ENCODE assay signal across 8 cellular contexts in the genomic region with DNA sequence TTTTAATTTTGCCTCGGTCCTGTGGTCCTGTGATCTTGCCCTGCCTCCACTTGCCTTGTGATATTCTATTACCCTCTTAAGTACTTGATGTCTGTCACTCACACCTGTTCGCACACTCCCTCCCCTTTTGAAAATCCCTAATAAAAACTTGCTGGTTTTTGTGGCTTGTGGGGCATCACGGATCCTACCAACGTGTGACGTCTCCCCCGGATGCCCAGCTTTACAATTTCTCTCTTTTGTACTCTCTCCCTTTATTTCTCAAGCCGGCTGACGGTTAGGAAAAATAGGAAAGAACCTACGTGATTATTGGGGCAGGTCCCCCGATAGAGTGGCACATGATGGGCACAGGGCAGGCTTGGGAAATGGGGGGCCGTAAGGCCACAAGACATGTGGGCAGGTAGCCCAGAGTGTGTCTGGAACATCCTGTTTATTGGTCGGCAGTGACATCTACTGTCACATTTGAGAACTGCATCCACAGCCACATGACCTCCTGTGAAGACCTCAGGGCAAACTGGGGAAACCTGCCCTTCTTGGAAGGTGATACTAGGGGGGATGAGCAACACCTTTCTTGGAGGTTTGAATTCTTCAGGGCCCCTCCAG. TPM values are rescaled to one million over a fixed set of nuclear protein-coding genes. Genes with fewer than 3 reads are reported as not detected.
DNase-seq lines count a peak whose midpoint lies in the region; FAIRE-seq and TF ChIP-seq lines count a peak whose summit lies in the region.
"Not testable (repeated sequence)": the region's sequence is repeated elsewhere in the genome, so short reads cannot be mapped to it uniquely, and the experiment has no call there.

No MANE protein-coding gene starts in this region.

- not testable (repeated sequence) for H3K27me3 Mint-ChIP-seq in type B pancreatic cell

- not testable (repeated sequence) for H3K36me3 ChIP-seq in MG63; keratinocyte (ENCODE audit: control insufficient read depth in 2 of 2, extremely low read depth in 1 of 2, insufficient read depth in 2 of 2, low read length in 2 of 2)

- peak overlapping the region; percentile 68 for H3K27ac Mint-ChIP-seq in type B pancreatic cell

- TF ChIP-seq CTCF in keratinocyte (optimal IDR thresholded peaks at IDR 0.05 in 1 of 3, IDR thresholded peaks at IDR 0.05 in 1 of 3, conservative IDR thresholded peaks at IDR 0.05 in 1 of 3; ENCODE audit: extremely low read depth in 1 of 3, insufficient read depth in 2 of 3, low read length in 3 of 3), result peak; percentile 50 to 84 (median 71)
- TF ChIP-seq CTCF in type B pancreatic cell (conservative IDR thresholded peaks at IDR 0.05), result peak; percentile 86

- H4K20me1 ChIP-seq in keratinocyte (ENCODE audit: control insufficient read depth, extremely low read depth, insufficient read depth, low read length), result not testable (repeated sequence)

- not testable (repeated sequence) for H3K4me2 ChIP-seq in keratinocyte (ENCODE audit: control insufficient read depth, extremely low read depth, insufficient read depth, low read depth, low read length)

- not testable (repeated sequence) for H3K4me1 Mint-ChIP-seq in type B pancreatic cell (ENCODE audit: unreplicated experiment)

- H3K9ac ChIP-seq in keratinocyte (ENCODE audit: control insufficient read depth, extremely low read depth, insufficient read depth, low read length), result not testable (repeated sequence)

- H3K4me1 ChIP-seq in keratinocyte (ENCODE audit: control insufficient read depth, extremely low read depth, insufficient read depth, low read length), result not testable (repeated sequence)

- DNase-seq in GF-D8 (lab: John Stamatoyannopoulos, UW) (peak; percentile 17), MG63 (peak; percentile 34), SHP77 (lab: John Stamatoyannopoulos, UW) (peak; percentile 35 to 77), activated T-cell treated with anti-CD3 and anti-CD28 coated beads for 1 hour (ENCODE audit: low read depth) (peak; percentile 78), ecto neural progenitor cell (ENCODE audit: low spot score) (peak; percentile 77), skeletal muscle cell (ENCODE audit: low read depth) (peak; percentile 6)
- DNase-seq in keratinocyte (ENCODE audit: low read depth, low spot score); type B pancreatic cell (ENCODE audit: extremely low spot score, unreplicated experiment): not testable (repeated sequence)

- FAIRE-seq in keratinocyte (lab: Jason Lieb, UNC), result peak; percentile 95

- H3K9me3 ChIP-seq in MG63; keratinocyte (ENCODE audit: control insufficient read depth, low read depth, low read length): not testable (repeated sequence)

- H3K27ac ChIP-seq in keratinocyte (ENCODE audit: control insufficient read depth, insufficient read depth, low read length), result not testable (repeated sequence)

- not testable (repeated sequence) for H3K9me3 Mint-ChIP-seq in type B pancreatic cell

- H3K79me2 ChIP-seq in keratinocyte (ENCODE audit: control insufficient read depth, insufficient read depth, low read length), result not testable (repeated sequence)

- dilution Hi-C loops in keratinocyte (cut with MboI; ENCODE audit: extremely low pct_ligation_motif_present, low sequenced_read_pairs), result not testable (repeated sequence)

- H3K9me1 ChIP-seq in keratinocyte (ENCODE audit: control insufficient read depth, extremely low read depth, insufficient read depth, low read length), result not testable (repeated sequence)

- H3K4me3 Mint-ChIP-seq in type B pancreatic cell, result not testable (repeated sequence)

- not testable (repeated sequence) for H3K36me3 Mint-ChIP-seq in type B pancreatic cell

- not testable (repeated sequence) for H2AFZ ChIP-seq in keratinocyte (ENCODE audit: control insufficient read depth, low read length)

- H3K4me3 ChIP-seq in MG63; keratinocyte (ENCODE audit: control insufficient read depth in 2 of 3, extremely low read depth in 1 of 3, insufficient read depth in 2 of 3, low read depth in 1 of 3, low read length in 3 of 3); skeletal muscle cell (ENCODE audit: low read depth, low read length): not testable (repeated sequence)

- H3K27me3 ChIP-seq in MG63; keratinocyte (ENCODE audit: control insufficient read depth, extremely low read depth, insufficient read depth, low read length): not testable (repeated sequence)

RNA-seq across cellular contexts. Expression of gene GSTT2B, which starts 4.6 kb away (rescaled TPM):
- total RNA-seq in MG63 (2014; rRNA removed; shearing (Covaris generic); ENCODE audit: low replicate concordance), result 23.8 and 23.9 TPM in 2 replicates
- 15.5 to 22.2 TPM (median 17.9 TPM) in 3 replicates for polyA plus RNA-seq in keratinocyte
- 6.8 TPM for polyA plus RNA-seq in keratinocyte (2011; ENCODE audit: low read depth)
- 11.9 and 18.9 TPM in 2 replicates for polyA plus RNA-seq in keratinocyte (2011; cell fraction: cytosol; rRNA removed)
- 15.7 and 18.2 TPM in 2 replicates for polyA plus RNA-seq in keratinocyte (2011; cell fraction: nucleus; rRNA removed)
- 15.9 and 22.8 TPM in 2 replicates for polyA plus RNA-seq in keratinocyte (2012; ENCODE audit: low replicate concordance)
- 7.6 to 14.0 TPM (median 10.1 TPM) in 3 replicates for polyA minus RNA-seq in keratinocyte
- polyA minus RNA-seq in keratinocyte (2011; cell fraction: cytosol; rRNA and poly(A)+ RNA removed), result 8.6 TPM
- polyA minus RNA-seq in keratinocyte (2011; cell fraction: nucleus; rRNA and poly(A)+ RNA removed), result 3.0 and 3.6 TPM in 2 replicates
- 0.50 TPM in 1 of 2 replicates, not detected in the other for total RNA-seq in type B pancreatic cell (ENCODE audit: low replicate concordance)

RNA-seq across cellular contexts. Expression of gene DDTL, which starts 10.3 kb away (rescaled TPM):
- 4.7 and 6.6 TPM in 2 replicates for total RNA-seq in MG63 (2014; rRNA removed; shearing (Covaris generic); ENCODE audit: low replicate concordance)
- 0.63 to 1.0 TPM (median 0.72 TPM) in 3 replicates for polyA plus RNA-seq in keratinocyte
- 0.25 TPM for polyA plus RNA-seq in keratinocyte (2011; ENCODE audit: low read depth)
- polyA plus RNA-seq in keratinocyte (2011; cell fraction: cytosol; rRNA removed), result 0.62 and 0.66 TPM in 2 replicates
- polyA plus RNA-seq in keratinocyte (2011; cell fraction: nucleus; rRNA removed), result 1.6 and 2.0 TPM in 2 replicates
- 1.5 and 2.6 TPM in 2 replicates for polyA plus RNA-seq in keratinocyte (2012; ENCODE audit: low replicate concordance)
- polyA minus RNA-seq in keratinocyte, result 0.89 to 3.1 TPM in 2 of 3 replicates, not detected in the other
- not detected for polyA minus RNA-seq in keratinocyte (2011; cell fraction: cytosol; rRNA and poly(A)+ RNA removed)
- 1.2 and 1.4 TPM in 2 replicates for polyA minus RNA-seq in keratinocyte (2011; cell fraction: nucleus; rRNA and poly(A)+ RNA removed)
- total RNA-seq in type B pancreatic cell (ENCODE audit: low replicate concordance), result not detected in 2 replicates

RNA-seq across cellular contexts. Expression of gene DDT, which starts 17.8 kb away (rescaled TPM):
- total RNA-seq in MG63 (2014; rRNA removed; shearing (Covaris generic); ENCODE audit: low replicate concordance), result 64.9 and 160 TPM in 2 replicates
- 87.8 to 151 TPM (median 118 TPM) in 3 replicates for polyA plus RNA-seq in keratinocyte
- 22.2 TPM for polyA plus RNA-seq in keratinocyte (2011; ENCODE audit: low read depth)
- 107 and 169 TPM in 2 replicates for polyA plus RNA-seq in keratinocyte (2011; cell fraction: cytosol; rRNA removed)
- polyA plus RNA-seq in keratinocyte (2011; cell fraction: nucleus; rRNA removed), result 74.3 and 82.9 TPM in 2 replicates
- 74.1 and 98.8 TPM in 2 replicates for polyA plus RNA-seq in keratinocyte (2012; ENCODE audit: low replicate concordance)
- polyA minus RNA-seq in keratinocyte, result 16.8 to 19.6 TPM (median 18.8 TPM) in 3 replicates
- 44.3 TPM for polyA minus RNA-seq in keratinocyte (2011; cell fraction: cytosol; rRNA and poly(A)+ RNA removed)
- polyA minus RNA-seq in keratinocyte (2011; cell fraction: nucleus; rRNA and poly(A)+ RNA removed), result 15.7 and 29.2 TPM in 2 replicates
- total RNA-seq in type B pancreatic cell (ENCODE audit: low replicate concordance), result 104 and 131 TPM in 2 replicates

RNA-seq across cellular contexts. Expression of gene GSTT2, which starts 23.5 kb away (rescaled TPM):
- 0.30 and 1.6 TPM in 2 replicates for total RNA-seq in MG63 (2014; rRNA removed; shearing (Covaris generic); ENCODE audit: low replicate concordance)
- polyA plus RNA-seq in keratinocyte, result 0.24 to 1.5 TPM (median 0.75 TPM) in 3 replicates
- polyA plus RNA-seq in keratinocyte (2011; ENCODE audit: low read depth), result not detected
- polyA plus RNA-seq in keratinocyte (2011; cell fraction: cytosol; rRNA removed), result 0.80 and 1.0 TPM in 2 replicates
- polyA plus RNA-seq in keratinocyte (2011; cell fraction: nucleus; rRNA removed), result 0.33 and 0.79 TPM in 2 replicates
- polyA plus RNA-seq in keratinocyte (2012; ENCODE audit: low replicate concordance), result 0.24 and 1.0 TPM in 2 replicates
- not detected in 3 replicates for polyA minus RNA-seq in keratinocyte
- not detected for polyA minus RNA-seq in keratinocyte (2011; cell fraction: cytosol; rRNA and poly(A)+ RNA removed)
- not detected in 2 replicates for polyA minus RNA-seq in keratinocyte (2011; cell fraction: nucleus; rRNA and poly(A)+ RNA removed)
- 1.3 TPM in 1 of 2 replicates, not detected in the other for total RNA-seq in type B pancreatic cell (ENCODE audit: low replicate concordance)

RNA-seq across cellular contexts. Expression of gene GSTT4, which starts 48.9 kb away (rescaled TPM):
- total RNA-seq in MG63 (2014; rRNA removed; shearing (Covaris generic); ENCODE audit: low replicate concordance), result not detected in 2 replicates
- polyA plus RNA-seq in keratinocyte, result not detected in 3 replicates
- polyA plus RNA-seq in keratinocyte (2011; ENCODE audit: low read depth), result not detected
- not detected in 2 replicates for polyA plus RNA-seq in keratinocyte (2011; cell fraction: cytosol; rRNA removed)
- not detected in 2 replicates for polyA plus RNA-seq in keratinocyte (2011; cell fraction: nucleus; rRNA removed)
- polyA plus RNA-seq in keratinocyte (2012; ENCODE audit: low replicate concordance), result not detected in 2 replicates
- polyA minus RNA-seq in keratinocyte, result not detected in 3 replicates
- not detected for polyA minus RNA-seq in keratinocyte (2011; cell fraction: cytosol; rRNA and poly(A)+ RNA removed)
- not detected in 2 replicates for polyA minus RNA-seq in keratinocyte (2011; cell fraction: nucleus; rRNA and poly(A)+ RNA removed)
- not detected in 2 replicates for total RNA-seq in type B pancreatic cell (ENCODE audit: low replicate concordance)

Comparison
In these comparisons a context has a peak if more than half of its experiments do, and no peak if none do; other contexts are left out.
1. RNA of gene GSTT2B, which starts 4.6 kb away (total RNA-seq): 23.8 to 23.9 TPM in MG63; 0.50 TPM in type B pancreatic cell; every median in the first group is over 10 times any median in the second.